9 cellular contexts compared by ENCODE assay signal in the genomic region with DNA sequence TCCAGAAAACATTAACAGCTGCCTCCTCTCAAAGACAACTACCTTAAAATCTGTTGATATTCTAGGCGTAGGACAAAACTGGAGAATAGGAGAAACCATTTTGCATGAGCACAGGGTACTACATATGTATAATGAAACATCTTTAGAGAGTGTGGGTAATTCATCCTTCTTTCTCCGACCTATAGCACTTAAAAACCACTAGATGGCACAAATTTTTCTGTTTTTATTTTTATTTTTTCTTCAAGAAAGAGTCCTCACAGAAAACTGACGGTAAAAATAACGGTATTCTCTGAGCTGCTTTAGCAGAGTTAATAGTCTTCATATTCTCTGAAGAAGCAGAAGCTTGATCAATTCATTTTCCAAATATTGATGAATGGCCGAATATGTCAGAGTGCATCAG. TPM values are rescaled to one million over a fixed set of nuclear protein-coding genes. Genes with fewer than 3 reads are reported as not detected.
DNase-seq lines count a peak whose midpoint lies in the region; ATAC-seq and TF ChIP-seq lines count a peak whose summit lies in the region.
"Had no signal": no experiment of that assay in that cellular context is flagged by ENCODE, and none has a peak within 500 bp of the region (broad histone marks: within the 10 kb centered on the region; RNA-seq: fewer than 3 reads in every experiment).

No MANE protein-coding gene starts in this region.

- H3F3A ChIP-seq in neural cell (ENCODE audit: insufficient read depth, low read length, poor library complexity, severe bottlenecking): no peaks in the 10 kb centered on the region

- intact Hi-C loops in spleen (cut with DNase I; ENCODE audit: low total_unique reads): no loop called here

- H3K27me3 ChIP-seq in WERI-Rb-1 (ENCODE audit: insufficient read depth, low read depth, severe bottlenecking): no peaks in the 10 kb centered on the region
- H3K27me3 ChIP-seq in neural cell (ENCODE audit: insufficient read depth, low read depth, low read length): no peaks in the 10 kb centered on the region
- peaks cover 0 to 6% (median 0%) of the 10 kb centered on the region in 7 donors for H3K27me3 ChIP-seq in spleen (replicated peaks in 1 of 7)

- H4K20me1 ChIP-seq in neural cell (ENCODE audit: insufficient read depth): no peaks in the 10 kb centered on the region

- H3K4me2 ChIP-seq in neural cell (ENCODE audit: low read length): no peak overlapping the region

- 40 to 46% (median 43%) methylated on average over 5 of the region's 5 CpGs for WGBS in spleen, 5 donors

- ATAC-seq in GM18498 (IDR thresholded peaks at IDR 0.05; ENCODE audit: unreplicated experiment): peak; percentile 53
- peak; percentile 78 for ATAC-seq in HG03378 (IDR thresholded peaks at IDR 0.05; ENCODE audit: unreplicated experiment)
- ATAC-seq in GM18502 (IDR thresholded peaks at IDR 0.05; ENCODE audit: poor library complexity, unreplicated experiment): no peak

- H3K9me3 ChIP-seq in WERI-Rb-1 (ENCODE audit: severe bottlenecking): no peaks in the 10 kb centered on the region
- H3K9me3 ChIP-seq in neural cell (ENCODE audit: low read length): no peaks in the 10 kb centered on the region
- H3K9me3 ChIP-seq in spleen: no peaks in the 10 kb centered on the region

- TF ChIP-seq RAD21 in neural cell (conservative IDR thresholded peaks at IDR 0.05): peak; percentile 22

- H3K79me2 ChIP-seq in neural cell (replicated peaks; ENCODE audit: insufficient read depth, low read length): no peaks in the 10 kb centered on the region

- no peak overlapping the region for H3K27ac ChIP-seq in WERI-Rb-1
- H3K27ac ChIP-seq in neural cell (ENCODE audit: low read length): no peak overlapping the region
- H3K27ac ChIP-seq in spleen: no peak overlapping the region

- H3K36me3 ChIP-seq in WERI-Rb-1 (no peaks in the 10 kb centered on the region), neural cell (ENCODE audit: insufficient read depth, low read length) (no peaks in the 10 kb centered on the region), spleen (no peaks in the 10 kb centered on the region)

- no peak overlapping the region for H2AFZ ChIP-seq in neural cell (ENCODE audit: low read depth, low read length)

- no peaks in the 10 kb centered on the region for H3K9me2 ChIP-seq in neural cell (ENCODE audit: insufficient read depth, low read length)

- no peaks in the 10 kb centered on the region for H3K4me1 ChIP-seq in spleen

- H3K9ac ChIP-seq in neural cell (ENCODE audit: low read length): no peak overlapping the region

- TF ChIP-seq CTCF in WERI-Rb-1 (IDR thresholded peaks at IDR 0.05; ENCODE audit: low read depth, low read length) (0 out of 2 replicates have a peak, but pooled peaks have one; percentile 19), neural cell (IDR thresholded peaks at IDR 0.05; ENCODE audit: poor library complexity, severe bottlenecking) (peak; percentile 47), spleen (IDR thresholded peaks at IDR 0.05 in 8 of 11, conservative IDR thresholded peaks at IDR 0.05 in 3 of 11) (no peak)

- no peak for TF ChIP-seq POLR2A in spleen (IDR thresholded peaks at IDR 0.05)

- DNase-seq in WERI-Rb-1: no peak
- DNase-seq in stimulated activated CD8-positive, alpha-beta memory T cell treated with anti-CD3 and anti-CD28 coated beads, Interleukin-4, amount 100 ng/mL, for 48 hours: no peak
- DNase-seq in spleen: no peak
- DNase-seq: activated naive CD8-positive, alpha-beta T cell treated with anti-CD3 and anti-CD28 coated beads for 36 hours had no signal

- TF ChIP-seq EP300 in neural cell (conservative IDR thresholded peaks at IDR 0.05; ENCODE audit: poor library complexity, severe bottlenecking): no peak

- H3K4me3 ChIP-seq in WERI-Rb-1 (ENCODE audit: low read depth, low read length): no peak overlapping the region
- no peak overlapping the region for H3K4me3 ChIP-seq in neural cell (ENCODE audit: low read length)
- H3K4me3 ChIP-seq in spleen: no peak overlapping the region

TF ChIP-seq in neural cell, 6 proteins besides CTCF, POLR2A, EP300 and RAD21:
- TF ChIP-seq MXI1 (conservative IDR thresholded peaks at IDR 0.05; ENCODE audit: poor library complexity, severe bottlenecking): no peak
- TF ChIP-seq SMC3 (conservative IDR thresholded peaks at IDR 0.05; ENCODE audit: poor library complexity): peak; percentile 45

RNA-seq across cellular contexts. Expression of a gene that starts 14.6 kb away (rescaled TPM):
- polyA plus RNA-seq in neural cell (not detected in 2 replicates), spleen (not detected)
- not detected in 2 replicates for polyA minus RNA-seq in neural cell
- total RNA-seq in spleen: not detected
- total RNA-seq: activated naive CD8-positive, alpha-beta T cell treated with anti-CD3 and anti-CD28 coated beads for 36 hours; kidney epithelial cell had no signal

Comparison
In these comparisons a context has a peak if more than half of its experiments do, and no peak if none do; other contexts are left out.
1. CTCF ChIP-seq: peak in WERI-Rb-1 (single experiment) and neural cell (single experiment); none in spleen (0 of 11).